ENCODE assay signal across 2 cellular contexts in genomic region chr6:134619789-134620188, GRCh38.
TF ChIP-seq lines count a peak whose summit lies in the region.

No MANE protein-coding gene starts in this region.

TF ChIP-seq in HepG2, 621 proteins besides CTCF, POLR2A, EP300 and RAD21 (continued from another document):
- no peak for TF ChIP-seq THAP8 (CRISPR knock-in tag; IDR thresholded peaks at IDR 0.05; ENCODE audit: borderline replicate concordance)
- no peak for TF ChIP-seq ZNF136 (CRISPR knock-in tag; IDR thresholded peaks at IDR 0.05; ENCODE audit: low read depth)
- TF ChIP-seq ZIK1 (CRISPR knock-in tag; IDR thresholded peaks at IDR 0.05; ENCODE audit: borderline replicate concordance, low read depth), result no peak

TF ChIP-seq in SK-N-SH treated with all-trans-retinoic acid at 6 μM for 48 hours, 23 proteins besides CTCF, POLR2A, EP300 and RAD21 (continued from another document):
- TF ChIP-seq, protein P1, sequence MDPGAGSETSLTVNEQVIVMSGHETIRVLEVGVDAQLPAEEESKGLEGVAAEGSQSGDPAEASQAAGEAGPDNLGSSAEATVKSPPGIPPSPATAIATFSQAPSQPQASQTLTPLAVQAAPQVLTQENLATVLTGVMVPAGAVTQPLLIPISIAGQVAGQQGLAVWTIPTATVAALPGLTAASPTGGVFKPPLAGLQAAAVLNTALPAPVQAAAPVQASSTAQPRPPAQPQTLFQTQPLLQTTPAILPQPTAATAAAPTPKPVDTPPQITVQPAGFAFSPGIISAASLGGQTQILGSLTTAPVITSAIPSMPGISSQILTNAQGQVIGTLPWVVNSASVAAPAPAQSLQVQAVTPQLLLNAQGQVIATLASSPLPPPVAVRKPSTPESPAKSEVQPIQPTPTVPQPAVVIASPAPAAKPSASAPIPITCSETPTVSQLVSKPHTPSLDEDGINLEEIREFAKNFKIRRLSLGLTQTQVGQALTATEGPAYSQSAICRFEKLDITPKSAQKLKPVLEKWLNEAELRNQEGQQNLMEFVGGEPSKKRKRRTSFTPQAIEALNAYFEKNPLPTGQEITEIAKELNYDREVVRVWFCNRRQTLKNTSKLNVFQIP (CRISPR knock-in tag; IDR thresholded peaks at IDR 0.05; ENCODE audit: borderline replicate concordance, low read depth), result no peak
